8 cellular contexts compared by ENCODE assay signal in genomic region chr5:43514816-43515677, GRCh38. TPM values are rescaled to one million over a fixed set of nuclear protein-coding genes. Genes with fewer than 3 reads are reported as not detected.
A peak's percentile ranks its signal among the peaks of the same experiment; 100 is the strongest.
DNase-seq lines count a peak whose midpoint lies in the region; ATAC-seq, FAIRE-seq and TF ChIP-seq lines count a peak whose summit lies in the region.

Gene C5orf34 (minus strand): TSS chr5:43515148. CDS start chr5:43509339, 5,809 bp downstream.

- H3K4me1 ChIP-seq in MM.1S (ENCODE audit: low read length) (peaks cover 11% of the 10 kb centered on the region; the same call in 1 of the 2 replicates), foreskin keratinocyte (peaks cover 14% of the 10 kb centered on the region), neural progenitor cell (peaks cover 12% of the 10 kb centered on the region), stomach smooth muscle (ENCODE audit: control insufficient read depth, insufficient read depth, low read length) (no peaks in the 10 kb centered on the region)

- TF ChIP-seq CTCF in MM.1S (IDR thresholded peaks at IDR 0.05; ENCODE audit: low read length) (no peak), foreskin keratinocyte (conservative IDR thresholded peaks at IDR 0.05) (peak; percentile 19), neural progenitor cell (IDR thresholded peaks at IDR 0.05) (peak; percentile 14)

- H3K4me3 ChIP-seq in MM.1S (ENCODE audit: low read length) = peak within 1 kb of the TSS; percentile 90
- H3K4me3 ChIP-seq in neural progenitor cell = peak within 1 kb of the TSS; percentile 61
- peak within 1 kb of the TSS; percentile 81 to 85 for H3K4me3 ChIP-seq in stomach smooth muscle (ENCODE audit: low read length in 2 of 2)

- peak within 1 kb of the TSS; percentile 93 for H3K4me3 Mint-ChIP-seq in neural progenitor cell

- H3K27me3 ChIP-seq in MM.1S (replicated peaks; ENCODE audit: insufficient read depth, low read length) = no peaks in the 10 kb centered on the region
- H3K27me3 ChIP-seq in foreskin keratinocyte = no peaks in the 10 kb centered on the region
- H3K27me3 ChIP-seq in neural progenitor cell = no peaks in the 10 kb centered on the region
- H3K27me3 ChIP-seq in stomach smooth muscle (ENCODE audit: control insufficient read depth in 1 of 2, insufficient read depth in 2 of 2, low read length in 2 of 2) = no peaks in the 10 kb centered on the region

- H3K79me2 ChIP-seq in MM.1S (ENCODE audit: low read length) = 0 out of 2 replicates have a peak, but pooled peaks cover 9% of the 10 kb centered on the region
- peaks cover 26% of the 10 kb centered on the region for H3K79me2 ChIP-seq in neural progenitor cell (ENCODE audit: low read depth)

- peaks cover 6% of the 10 kb centered on the region for H3K9me3 Mint-ChIP-seq in neural progenitor cell

- H4K20me1 ChIP-seq in MM.1S (ENCODE audit: insufficient read depth, low read length) (no peaks in the 10 kb centered on the region), neural progenitor cell (ENCODE audit: low read depth) (no peaks in the 10 kb centered on the region)

- H3K36me3 Mint-ChIP-seq in neural progenitor cell = peaks cover 13% of the 10 kb centered on the region

- peak within 1 kb of the TSS; percentile 68; the same call in 1 of the 2 replicates for H3K27ac ChIP-seq in MM.1S (ENCODE audit: low read length)
- peak within 1 kb of the TSS; percentile 88 for H3K27ac ChIP-seq in foreskin keratinocyte
- peak within 1 kb of the TSS; percentile 96 for H3K27ac ChIP-seq in neural progenitor cell
- H3K27ac ChIP-seq in stomach smooth muscle (ENCODE audit: low read length) = peak within 1 kb of the TSS; percentile 93

- H3K27ac Mint-ChIP-seq in neural progenitor cell = peak within 1 kb of the TSS; percentile 93

- H3F3A ChIP-seq in MM.1S (ENCODE audit: insufficient read depth, low read length) (peaks cover 5% of the 10 kb centered on the region), neural progenitor cell (ENCODE audit: low read depth) (peaks cover 5% of the 10 kb centered on the region)

- H3K9me2 ChIP-seq in MM.1S (replicated peaks; ENCODE audit: insufficient read depth, low read length) = no peaks in the 10 kb centered on the region

- peak; percentile 94 for FAIRE-seq in G401.6 (lab: Jason Lieb, UNC)

- peak within 1 kb of the TSS; percentile 91 for H3K4me2 ChIP-seq in MM.1S (ENCODE audit: low read depth, low read length)
- H3K4me2 ChIP-seq in neural progenitor cell = peak within 1 kb of the TSS; percentile 85

- H3K9me3 ChIP-seq in MM.1S (replicated peaks; ENCODE audit: insufficient read depth, low read length) (no peaks in the 10 kb centered on the region), neural progenitor cell (ENCODE audit: low read depth) (no peaks in the 10 kb centered on the region), stomach smooth muscle (ENCODE audit: control insufficient read depth in 2 of 2, low read length in 2 of 2) (no peaks in the 10 kb centered on the region)

- peak; percentile 99 for ATAC-seq in foreskin keratinocyte

- peak; percentile 94 for DNase-seq in HCEC 1CT
- DNase-seq in MM.1S = peak; percentile 95
- DNase-seq in SHP77 treated with DMSO at 0.1 percent for 48 hours (lab: John Stamatoyannopoulos, UW) = peak; percentile 97
- DNase-seq in activated gamma-delta T cell treated with Interleukin-2 at 50 U/mL for 16 hours = peak; percentile 93
- peak; percentile 84 to 90 for DNase-seq in foreskin keratinocyte
- peak; percentile 98 for DNase-seq in neural progenitor cell (ENCODE audit: low spot score)

- H3K36me3 ChIP-seq in MM.1S (replicated peaks; ENCODE audit: insufficient read depth, low read length) (no peaks in the 10 kb centered on the region), neural progenitor cell (no peaks in the 10 kb centered on the region), stomach smooth muscle (ENCODE audit: control insufficient read depth in 2 of 2, insufficient read depth in 2 of 2, low read length in 2 of 2) (no peaks in the 10 kb centered on the region)

- peak within 1 kb of the TSS; percentile 67 for H3K9ac ChIP-seq in MM.1S (ENCODE audit: low read length)
- H3K9ac ChIP-seq in neural progenitor cell = peak within 1 kb of the TSS; percentile 94
- H3K9ac ChIP-seq in stomach smooth muscle (ENCODE audit: low read length in 2 of 2) = peak within 1 kb of the TSS; percentile 86 to 93

- H3K27me3 Mint-ChIP-seq in neural progenitor cell (ENCODE audit: insufficient read depth, low read depth) = peaks cover 2% of the 10 kb centered on the region

- H2AFZ ChIP-seq in MM.1S (ENCODE audit: low read length) (peak within 1 kb of the TSS; percentile 90), neural progenitor cell (replicated peaks) (peak within 1 kb of the TSS; percentile 82)

- peaks cover 23% of the 10 kb centered on the region for H3K4me1 Mint-ChIP-seq in neural progenitor cell

RNA-seq across cellular contexts. Expression of gene C5orf34, which starts in this region (rescaled TPM):
- total RNA-seq in foreskin keratinocyte (5.4 and 6.4 TPM in 2 replicates), neural progenitor cell (ENCODE audit: low replicate concordance) (17.2 TPM in 2 replicates)
- 2.3 and 4.3 TPM in 2 replicates for polyA plus RNA-seq in foreskin keratinocyte

Comparison
In these comparisons a context has a peak if more than half of its experiments do, and no peak if none do; other contexts are left out.
1. Peak in every context shown above with its lines: DNase-seq, ATAC-seq, H3K4me3 ChIP-seq and H3K27ac ChIP-seq.